In genomic region chr9:36101916-36102741, GRCh38 we compare ENCODE assay signal across 7 cellular contexts. TPM values are rescaled to one million over a fixed set of nuclear protein-coding genes. Genes with fewer than 3 reads are reported as not detected.
DNase-seq lines count a peak whose midpoint lies in the region; ATAC-seq, FAIRE-seq and TF ChIP-seq lines count a peak whose summit lies in the region.

No MANE protein-coding gene starts in this region.

- H3K4me3 ChIP-seq in small intestine (ENCODE audit: low read depth in 1 of 2, low read length in 2 of 2) = no peak overlapping the region

- ATAC-seq in SK-N-SH treated with all-trans-retinoic acid at 6 μM for 48 hours (peak; percentile 92), foreskin keratinocyte (peak; percentile 90), GM21528 (IDR thresholded peaks at IDR 0.05; ENCODE audit: low FRiP score, unreplicated experiment) (no peak)

- 37 to 64% (median 50%) methylated on average over 4 of the region's 4 CpGs for WGBS in small intestine, 3 donors

- H3K27ac ChIP-seq in foreskin keratinocyte = peak overlapping the region; percentile 5
- H3K27ac ChIP-seq in small intestine (ENCODE audit: low read depth in 1 of 2, low read length in 1 of 2) = no peak overlapping the region

- no peaks in the 10 kb centered on the region for H3K9me3 ChIP-seq in small intestine (ENCODE audit: control insufficient read depth, low read depth)

- H3K4me1 ChIP-seq in foreskin keratinocyte (peaks cover 8% of the 10 kb centered on the region), small intestine (ENCODE audit: control insufficient read depth in 2 of 2, insufficient read depth in 1 of 2, low read depth in 1 of 2, low read length in 1 of 2) (no peaks in the 10 kb centered on the region)

- peak; percentile 98 for FAIRE-seq in H54 (lab: Jason Lieb, UNC)
- no peak for FAIRE-seq in small intestine (lab: Jason Lieb, UNC)

- no peak for TF ChIP-seq POLR2A in H54 (IDR thresholded peaks at IDR 0.05; ENCODE audit: low read depth, low read length)

- intact Hi-C loops in posterior cingulate gyrus (cut with DNase I) = no loop called here

- TF ChIP-seq CTCF in foreskin keratinocyte (conservative IDR thresholded peaks at IDR 0.05) = no peak

- no peaks in the 10 kb centered on the region for H3K36me3 ChIP-seq in small intestine (ENCODE audit: control insufficient read depth in 2 of 2, insufficient read depth in 2 of 2, low read length in 2 of 2)

- DNase-seq in H54 (ENCODE audit: insufficient read length, low spot score) = peak; percentile 34
- peak; percentile 93 to 97 for DNase-seq in foreskin keratinocyte
- DNase-seq in small intestine = peak; percentile 25
- DNase-seq in activated effector memory CD4-positive, alpha-beta T cell treated with Interleukin-2 at 50 U/mL for 16 hours = no peak
- no peak for DNase-seq in posterior cingulate gyrus

- no peaks in the 10 kb centered on the region for H3K27me3 ChIP-seq in foreskin keratinocyte
- no peaks in the 10 kb centered on the region for H3K27me3 ChIP-seq in small intestine (ENCODE audit: control insufficient read depth in 2 of 2, insufficient read depth in 2 of 2, low read length in 2 of 2)

TF ChIP-seq in SK-N-SH treated with all-trans-retinoic acid at 6 μM for 48 hours, 23 proteins besides CTCF, POLR2A, EP300 and RAD21:
- TF ChIP-seq ISL1 (CRISPR knock-in tag; IDR thresholded peaks at IDR 0.05) = peak; percentile 92
- peak; percentile 63; the same call in 1 of the 2 replicates for TF ChIP-seq CREB5 (CRISPR knock-in tag; IDR thresholded peaks at IDR 0.05; ENCODE audit: low read depth)
- TF ChIP-seq OSR1 (CRISPR knock-in tag; IDR thresholded peaks at IDR 0.05) = no peak
- no peak for TF ChIP-seq TOX (CRISPR knock-in tag; IDR thresholded peaks at IDR 0.05; ENCODE audit: borderline replicate concordance)

RNA-seq across cellular contexts. Expression of gene GLIPR2, which starts 34.4 kb away (rescaled TPM):
- 2.4 and 4.2 TPM in 2 replicates for total RNA-seq in foreskin keratinocyte
- 2.9 and 5.0 TPM in 2 replicates for polyA plus RNA-seq in foreskin keratinocyte
- 10 to 100 TPM in 2 of 3 donors, 1 to 10 TPM in 1; 3.4 to 22.3 (median 13.0) TPM for polyA plus RNA-seq in small intestine

Comparison
In these comparisons a context has a peak if more than half of its experiments do, and no peak if none do; other contexts are left out.
1. DNase-seq: peak in H54 (single experiment), foreskin keratinocyte (2 of 2) and small intestine (single experiment); none in activated effector memory CD4-positive, alpha-beta T cell treated with Interleukin-2 at 50 U/mL for 16 hours (single experiment) and posterior cingulate gyrus (0 of 10).